In genomic region chr11:96237759-96238158, GRCh38 we compare ENCODE assay signal across 19 cellular contexts.
DNase-seq lines count a peak whose midpoint lies in the region; ATAC-seq, FAIRE-seq and TF ChIP-seq lines count a peak whose summit lies in the region.
"Had no signal": no experiment of that assay in that cellular context is flagged by ENCODE, and none has a peak within 500 bp of the region (broad histone marks: within the 10 kb centered on the region; RNA-seq: fewer than 3 reads in every experiment).

No MANE protein-coding gene starts in this region.

- POLR2A ChIA-PET in A549 (lab: Yijun Ruan, JAX) (no interaction called here), GM10248 (lab: Yijun Ruan, JAX) (no interaction called here)

- ATAC-seq in A549 = no peak
- no peak for ATAC-seq in left ventricle myocardium superior
- ATAC-seq: activated CD4-positive, alpha-beta T cell treated with anti-CD3 and anti-CD28 coated beads for 36 hours; heart left ventricle had no signal

- CTCF ChIA-PET in A549 (lab: Yijun Ruan, JAX) (interaction anchor here (1.0 to 3.0 kb wide), 4 partner anchors 19 to 183 kb away, joined by 3 to 17 read pairs (median 5); partner anchors contain the start of gene MAML2), GM10248 (lab: Yijun Ruan, JAX) (interaction anchor here (0.9 to 4.0 kb wide), 11 partner anchors 10 to 200 kb away, joined by 3 to 16 read pairs (median 4); partner anchors contain the start of gene MAML2)

- no peak for FAIRE-seq in A549 (lab: Jason Lieb, UNC)
- FAIRE-seq: islet of Langerhans had no signal

- peaks cover 55% of the 10 kb centered on the region for H3K4me1 ChIP-seq in A549

- H3K9me3 ChIP-seq in A549 = no peaks in the 10 kb centered on the region
- H3K9me3 ChIP-seq: heart left ventricle, upper lobe of left lung had no signal

- TF ChIP-seq POLR2A in A549 (IDR thresholded peaks at IDR 0.05; ENCODE audit: low read length) (no peak), erythroblast (IDR thresholded peaks at IDR 0.05; ENCODE audit: low read length) (no peak)

- H3K4me2 ChIP-seq in A549 = peak overlapping the region; percentile 64
- H3K4me2 ChIP-seq: KMS-11 had no signal

- DNase-seq in A549 (ENCODE audit: low read depth in 1 of 2, low spot score in 1 of 2) (peak in 1 of 2 experiments; percentile 7), H4 (ENCODE audit: low spot score) (peak; percentile 55), NCI-H69 (lab: John Stamatoyannopoulos, UW) (peak; percentile 97), fibroblast of gingiva (ENCODE audit: low read depth) (peak; percentile 44), mucosa of gallbladder (ENCODE audit: low spot score) (no peak), erythroblast (lab: John Stamatoyannopoulos, UW) (no peak), GM10248 (ENCODE audit: extremely low spot score) (no peak), left ventricle myocardium superior (no peak)
- DNase-seq: activated CD4-positive, alpha-beta T cell treated with anti-CD3 and anti-CD28 coated beads for 36 hours; activated CD8-positive, alpha-beta memory T cell treated with anti-CD3 and anti-CD28 coated beads, Interleukin-2, amount 50 U/mL, for 4 hours; activated gamma-delta T cell treated with Interleukin-2 at 50 U/mL for 16 hours; heart left ventricle; NCI-H187; SHP77 treated with DMSO at 0.1 percent for 48 hours; stimulated activated CD4-positive, alpha-beta T cell treated with anti-CD3 and anti-CD28 coated beads, Interleukin-4, amount 100 ng/mL, for 4 hours; T-helper 2 cell; upper lobe of left lung had no signal

- intact Hi-C loops in left ventricle myocardium superior (cut with micrococcal nuclease) = no loop called here

- TF ChIP-seq EP300 in A549 (IDR thresholded peaks at IDR 0.05) = no peak

- peak overlapping the region in 1 of 2 experiments; percentile 40; a peak in 4 of 6 replicates for H3K27ac ChIP-seq in A549
- H3K27ac ChIP-seq: KMS-11 had no signal

- WGBS in A549 (ENCODE audit: missing lambda C conversion rate) = 25% methylated on average over 2 of the region's 2 CpGs

- TF ChIP-seq CTCF in A549 (IDR thresholded peaks at IDR 0.05) = no peak
- TF ChIP-seq CTCF in GM10248 (IDR thresholded peaks at IDR 0.05; ENCODE audit: control extremely low read depth, extremely low read depth, low read depth, missing control alignments) = no peak

- no peak overlapping the region for H3K4me3 ChIP-seq in A549
- H3K4me3 ChIP-seq: heart left ventricle, upper lobe of left lung had no signal

- TF ChIP-seq RAD21 in A549 (conservative IDR thresholded peaks at IDR 0.05 in 1 of 2, IDR thresholded peaks at IDR 0.05 in 1 of 2) = no peak

TF ChIP-seq in A549, 52 proteins besides CTCF, POLR2A, EP300 and RAD21:
- TF ChIP-seq JUNB (IDR thresholded peaks at IDR 0.05) = no peak
- no peak for TF ChIP-seq EHMT2 (IDR thresholded peaks at IDR 0.05; ENCODE audit: low read depth)
- TF ChIP-seq KDM1A (IDR thresholded peaks at IDR 0.05; ENCODE audit: low read depth) = no peak
- TF ChIP-seq CEBPB (IDR thresholded peaks at IDR 0.05) = peak; percentile 16 to 33; a peak in 1 of 4 replicates

Comparison
In these comparisons a context has a peak if more than half of its experiments do, and no peak if none do; other contexts are left out.
1. DNase-seq: peak in H4 (single experiment), NCI-H69 (single experiment) and fibroblast of gingiva (single experiment); none in mucosa of gallbladder (single experiment), erythroblast (0 of 2), GM10248 (single experiment) and left ventricle myocardium superior (single experiment).